In the genomic region with DNA sequence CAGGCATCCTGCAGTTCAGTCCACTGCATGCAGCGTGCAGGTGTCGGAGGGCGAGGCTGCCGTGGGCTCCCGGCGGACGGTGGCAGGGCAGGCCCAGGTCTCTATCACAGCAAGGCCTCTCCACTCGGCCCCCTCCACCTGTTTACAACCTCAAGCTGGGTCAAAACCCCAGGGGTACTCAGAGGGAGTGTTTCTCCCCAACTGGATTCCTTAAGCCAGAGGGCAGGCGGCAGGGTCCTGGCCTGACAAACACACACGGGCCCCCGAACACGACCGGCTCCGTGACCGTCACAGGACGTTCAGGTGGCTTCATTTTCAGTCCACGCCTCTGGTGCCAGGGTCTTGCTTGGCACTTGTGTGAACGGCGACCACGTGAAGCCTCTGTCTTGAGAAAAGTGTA, we compare ENCODE assay signal across 10 cellular contexts. TPM values are rescaled to one million over a fixed set of nuclear protein-coding genes. Genes with fewer than 3 reads are reported as not detected.
A peak's percentile ranks its signal among the peaks of the same experiment; 100 is the strongest.
DNase-seq lines count a peak whose midpoint lies in the region; ATAC-seq and TF ChIP-seq lines count a peak whose summit lies in the region.
"Had no signal": no experiment of that assay in that cellular context is flagged by ENCODE, and none has a peak within 500 bp of the region (broad histone marks: within the 10 kb centered on the region; RNA-seq: fewer than 3 reads in every experiment).

No MANE protein-coding gene starts in this region.

- peak overlapping the region in 1 of 4 donors; percentile 1 for H3K27ac ChIP-seq in upper lobe of left lung

- CTCF ChIA-PET in activated naive CD4-positive, alpha-beta T cell treated with anti-CD3 and anti-CD28 coated beads, Interleukin-2, amount 10 ng/mL, durations not matched to agents 7 days and 5 days (lab: Charles Lee): interaction anchor here (0.8 to 2.4 kb wide), 5 partner anchors 34 to 117 kb away, joined by 3 to 9 read pairs (median 6); no protein-coding TSS in a partner anchor

- H3K9me3 Mint-ChIP-seq in activated naive CD4-positive, alpha-beta T cell treated with anti-CD3 and anti-CD28 coated beads, Interleukin-2, amount 10 ng/mL, durations not matched to agents 7 days and 5 days: peaks cover 4% of the 10 kb centered on the region
- no peaks in the 10 kb centered on the region for H3K9me3 Mint-ChIP-seq in activated T-helper 17 cell treated with anti-CD3 and anti-CD28 coated beads, Interleukin-2, amount 50 U/mL, for 72 hours
- H3K9me3 Mint-ChIP-seq: GM23338 had no signal

- H3K27me3 ChIP-seq in upper lobe of left lung: no peaks in the 10 kb centered on the region

- no peak for ATAC-seq in activated T-helper 17 cell treated with anti-CD3 and anti-CD28 coated beads, Interleukin-2, amount 50 U/mL, for 72 hours (replicated peaks)
- no peak for ATAC-seq in mucosa of descending colon
- ATAC-seq in upper lobe of left lung (ENCODE audit: low FRiP score in 2 of 2): no peak

- H3K9me3 ChIP-seq in mucosa of descending colon: no peaks in the 10 kb centered on the region
- no peaks in the 10 kb centered on the region for H3K9me3 ChIP-seq in upper lobe of left lung

- no peak for DNase-seq in activated naive CD4-positive, alpha-beta T cell treated with anti-CD3 and anti-CD28 coated beads, Interleukin-2, amount 10 ng/mL, durations not matched to agents 7 days and 5 days
- no peak for DNase-seq in activated naive CD4-positive, alpha-beta T cell (lab: John Stamatoyannopoulos, UW)
- DNase-seq in mucosa of descending colon: peak; percentile 2 to 40 (median 23)
- DNase-seq in upper lobe of left lung: peak; percentile 17 to 60
- no peak for DNase-seq in SHP77 treated with DMSO at 0.1 percent for 48 hours (lab: John Stamatoyannopoulos, UW)
- DNase-seq in NCI-H1694 treated with DMSO at 0.1 percent for 48 hours (lab: John Stamatoyannopoulos, UW): no peak
- no peak for DNase-seq in NCI-H748 (lab: John Stamatoyannopoulos, UW; ENCODE audit: unreplicated experiment)
- DNase-seq: SW 1271 had no signal

- no peak for TF ChIP-seq POLR2A in upper lobe of left lung (IDR thresholded peaks at IDR 0.05)

- intact Hi-C loops in mucosa of descending colon (cut with DNase I, micrococcal nuclease): no loop called here

- H3K4me3 ChIP-seq in mucosa of descending colon (no peak overlapping the region), upper lobe of left lung (no peak overlapping the region)
- H3K4me3 ChIP-seq: GM23338 had no signal

- H3K27ac Mint-ChIP-seq in activated naive CD4-positive, alpha-beta T cell treated with anti-CD3 and anti-CD28 coated beads, Interleukin-2, amount 10 ng/mL, durations not matched to agents 7 days and 5 days: peak overlapping the region; percentile 98
- H3K27ac Mint-ChIP-seq in activated T-helper 17 cell treated with anti-CD3 and anti-CD28 coated beads, Interleukin-2, amount 50 U/mL, for 72 hours: peak overlapping the region; percentile 93
- H3K27ac Mint-ChIP-seq: GM23338 had no signal

- TF ChIP-seq CTCF in mucosa of descending colon (IDR thresholded peaks at IDR 0.05) (no peak), upper lobe of left lung (IDR thresholded peaks at IDR 0.05) (no peak)

- TF ChIP-seq EP300 in upper lobe of left lung (IDR thresholded peaks at IDR 0.05): no peak

- peak overlapping the region; percentile 67 for H3K4me3 Mint-ChIP-seq in activated naive CD4-positive, alpha-beta T cell treated with anti-CD3 and anti-CD28 coated beads, Interleukin-2, amount 10 ng/mL, durations not matched to agents 7 days and 5 days
- H3K4me3 Mint-ChIP-seq in activated T-helper 17 cell treated with anti-CD3 and anti-CD28 coated beads, Interleukin-2, amount 50 U/mL, for 72 hours: peak overlapping the region; percentile 94
- H3K4me3 Mint-ChIP-seq: GM23338 had no signal

- no peaks in the 10 kb centered on the region for H3K36me3 ChIP-seq in mucosa of descending colon (ENCODE audit: low read depth)
- H3K36me3 ChIP-seq in upper lobe of left lung: no peaks in the 10 kb centered on the region

- H3K4me1 Mint-ChIP-seq in activated naive CD4-positive, alpha-beta T cell treated with anti-CD3 and anti-CD28 coated beads, Interleukin-2, amount 10 ng/mL, durations not matched to agents 7 days and 5 days: peaks cover 65% of the 10 kb centered on the region
- H3K4me1 Mint-ChIP-seq in activated T-helper 17 cell treated with anti-CD3 and anti-CD28 coated beads, Interleukin-2, amount 50 U/mL, for 72 hours: peaks cover 38% of the 10 kb centered on the region

- no peaks in the 10 kb centered on the region for H3K27me3 Mint-ChIP-seq in activated naive CD4-positive, alpha-beta T cell treated with anti-CD3 and anti-CD28 coated beads, Interleukin-2, amount 10 ng/mL, durations not matched to agents 7 days and 5 days
- no peaks in the 10 kb centered on the region for H3K27me3 Mint-ChIP-seq in activated T-helper 17 cell treated with anti-CD3 and anti-CD28 coated beads, Interleukin-2, amount 50 U/mL, for 72 hours

- peaks cover 7% of the 10 kb centered on the region for H3K4me1 ChIP-seq in mucosa of descending colon (ENCODE audit: low read depth)
- peaks cover 10 to 20% (median 17%) of the 10 kb centered on the region in 4 donors for H3K4me1 ChIP-seq in upper lobe of left lung

- peaks cover 67% of the 10 kb centered on the region for H3K36me3 Mint-ChIP-seq in activated naive CD4-positive, alpha-beta T cell treated with anti-CD3 and anti-CD28 coated beads, Interleukin-2, amount 10 ng/mL, durations not matched to agents 7 days and 5 days
- peaks cover 22% of the 10 kb centered on the region for H3K36me3 Mint-ChIP-seq in activated T-helper 17 cell treated with anti-CD3 and anti-CD28 coated beads, Interleukin-2, amount 50 U/mL, for 72 hours (ENCODE audit: low read depth)

- WGBS in upper lobe of left lung, 2 donors: 88 to 89% methylated on average over 17 to 20 of the region's 20 CpGs

RNA-seq across cellular contexts. Expression of a gene that starts 23.5 kb away (rescaled TPM):
- 10 to 100 TPM; 18.4 to 62.5 TPM for total RNA-seq in activated T-helper 17 cell treated with anti-CD3 and anti-CD28 coated beads, Interleukin-2, amount 50 U/mL, for 72 hours
- total RNA-seq in mucosa of descending colon (10 to 100 TPM in 1 of 3 donors, 1 to 10 TPM in 2; 7.9 to 19.0 (median 8.4) TPM), upper lobe of left lung (10 to 100 TPM; 11.4 to 52.4 (median 18.4) TPM)

Comparison
In these comparisons a context has a peak if more than half of its experiments do, and no peak if none do; other contexts are left out.
1. DNase-seq: peak in mucosa of descending colon (3 of 3) and upper lobe of left lung (2 of 2); none in activated naive CD4-positive, alpha-beta T cell treated with anti-CD3 and anti-CD28 coated beads, Interleukin-2, amount 10 ng/mL, durations not matched to agents 7 days and 5 days (single experiment), activated naive CD4-positive, alpha-beta T cell (0 of 4), SHP77 treated with DMSO at 0.1 percent for 48 hours (single experiment), NCI-H1694 treated with DMSO at 0.1 percent for 48 hours (single experiment) and NCI-H748 (single experiment).